Comparison of ENCODE assay signal across 13 cellular contexts in the genomic region with DNA sequence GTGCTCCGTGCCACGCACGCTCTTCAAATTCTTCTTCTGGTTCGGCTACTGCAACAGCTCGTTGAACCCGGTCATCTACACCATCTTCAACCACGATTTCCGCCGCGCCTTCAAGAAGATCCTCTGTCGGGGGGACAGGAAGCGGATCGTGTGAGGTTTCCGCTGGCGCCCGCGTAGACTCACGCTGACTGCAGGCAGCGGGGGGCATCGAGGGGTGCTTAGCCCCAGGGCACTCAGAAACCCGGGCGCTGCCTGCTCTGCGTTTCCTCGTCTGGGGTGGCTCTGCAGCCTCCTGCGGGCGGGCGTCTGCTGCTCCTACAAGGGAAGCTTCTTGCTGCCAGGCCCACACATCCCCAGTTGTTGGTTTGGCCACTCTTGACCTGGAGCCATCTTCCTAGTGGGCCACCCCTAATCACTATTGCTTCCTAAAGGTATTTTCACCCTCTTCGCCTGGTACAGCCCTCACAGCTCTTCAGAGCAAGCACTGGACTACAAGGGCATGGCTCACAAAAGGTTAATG. TPM values are rescaled to one million over a fixed set of nuclear protein-coding genes. Genes with fewer than 3 reads are reported as not detected.
DNase-seq lines count a peak whose midpoint lies in the region; ATAC-seq, FAIRE-seq and TF ChIP-seq lines count a peak whose summit lies in the region.
"Had no signal": no experiment of that assay in that cellular context is flagged by ENCODE, and none has a peak within 500 bp of the region (broad histone marks: within the 10 kb centered on the region; RNA-seq: fewer than 3 reads in every experiment).

No MANE protein-coding gene starts in this region.

- no peak for TF ChIP-seq CTCF in astrocyte (IDR thresholded peaks at IDR 0.05; ENCODE audit: insufficient read depth, low read depth, low read length)
- no peak for TF ChIP-seq CTCF in upper lobe of left lung (IDR thresholded peaks at IDR 0.05)
- TF ChIP-seq CTCF in GM10248 (IDR thresholded peaks at IDR 0.05; ENCODE audit: control extremely low read depth, extremely low read depth, low read depth, missing control alignments): no peak

- H3K27me3 ChIP-seq in astrocyte (ENCODE audit: insufficient read depth, low read length) (peaks cover 50% of the 10 kb centered on the region), subcutaneous abdominal adipose tissue (ENCODE audit: control insufficient read depth in 5 of 5, insufficient read depth in 4 of 5, low read length in 5 of 5) (peaks cover 0 to 14% (median 4%) of the 10 kb centered on the region in 5 donors), upper lobe of left lung (peaks cover 0 to 37% (median 27%) of the 10 kb centered on the region in 4 donors)
- H3K27me3 ChIP-seq in naive thymus-derived CD4-positive, alpha-beta T cell (ENCODE audit: control insufficient read depth in 2 of 2, insufficient read depth in 2 of 2, low read length in 2 of 2): peaks cover 0 to 12% of the 10 kb centered on the region in 2 donors

- H3K36me3 Mint-ChIP-seq in activated naive CD4-positive, alpha-beta T cell treated with anti-CD3 and anti-CD28 coated beads, Interleukin-2, amount 50 U/mL, for 24 hours: no peaks in the 10 kb centered on the region
- H3K36me3 Mint-ChIP-seq in astrocyte (ENCODE audit: low read depth, unreplicated experiment): peaks cover 2% of the 10 kb centered on the region
- H3K36me3 Mint-ChIP-seq in naive thymus-derived CD4-positive, alpha-beta T cell: peaks cover 0 to 7% (median 0%) of the 10 kb centered on the region in 5 donors

- no peaks in the 10 kb centered on the region for H3K79me2 ChIP-seq in astrocyte (ENCODE audit: insufficient read depth, low read length)

- peaks cover 28% of the 10 kb centered on the region for H3K27me3 Mint-ChIP-seq in activated naive CD4-positive, alpha-beta T cell treated with anti-CD3 and anti-CD28 coated beads, Interleukin-2, amount 50 U/mL, for 24 hours
- peaks cover 60% of the 10 kb centered on the region for H3K27me3 Mint-ChIP-seq in astrocyte (ENCODE audit: low read depth, unreplicated experiment)
- H3K27me3 Mint-ChIP-seq in naive thymus-derived CD4-positive, alpha-beta T cell: peaks cover 35 to 59% (median 45%) of the 10 kb centered on the region in 5 donors

- H3K9ac ChIP-seq in astrocyte (ENCODE audit: low read length): no peak overlapping the region
- peak overlapping the region in 2 of 5 donors; percentile 60 to 70 for H3K9ac ChIP-seq in subcutaneous abdominal adipose tissue (ENCODE audit: low read length in 5 of 5)

- no peak for ATAC-seq in naive thymus-derived CD4-positive, alpha-beta T cell
- no peak for ATAC-seq in upper lobe of left lung (ENCODE audit: low FRiP score in 2 of 2)

- H3K4me3 Mint-ChIP-seq in activated naive CD4-positive, alpha-beta T cell treated with anti-CD3 and anti-CD28 coated beads, Interleukin-2, amount 50 U/mL, for 24 hours: peak overlapping the region; percentile 33
- H3K4me3 Mint-ChIP-seq in astrocyte (ENCODE audit: unreplicated experiment): peak overlapping the region; percentile 20
- H3K4me3 Mint-ChIP-seq in naive thymus-derived CD4-positive, alpha-beta T cell: peak overlapping the region; percentile 20 to 84 (median 54)
- H3K4me3 Mint-ChIP-seq: activated CD4-positive, alpha-beta memory T cell treated with anti-CD3 and anti-CD28 coated beads, Interleukin-2, amount 10 ng/mL, durations not matched to agents 7 days and 5 days had no signal

- no peaks in the 10 kb centered on the region for H3K9me3 Mint-ChIP-seq in activated naive CD4-positive, alpha-beta T cell treated with anti-CD3 and anti-CD28 coated beads, Interleukin-2, amount 50 U/mL, for 24 hours
- peaks cover 13% of the 10 kb centered on the region for H3K9me3 Mint-ChIP-seq in astrocyte (ENCODE audit: unreplicated experiment)
- H3K9me3 Mint-ChIP-seq in naive thymus-derived CD4-positive, alpha-beta T cell: peaks cover 0 to 7% (median 0%) of the 10 kb centered on the region in 11 donors
- H3K9me3 Mint-ChIP-seq: activated CD4-positive, alpha-beta memory T cell treated with anti-CD3 and anti-CD28 coated beads, Interleukin-2, amount 10 ng/mL, durations not matched to agents 7 days and 5 days had no signal

- H3K4me1 ChIP-seq in astrocyte (ENCODE audit: insufficient read depth, low read length): peaks cover 16% of the 10 kb centered on the region
- H3K4me1 ChIP-seq in naive thymus-derived CD4-positive, alpha-beta T cell (ENCODE audit: control insufficient read depth in 2 of 2, insufficient read depth in 2 of 2, low read length in 2 of 2): peaks cover 0 to 13% of the 10 kb centered on the region in 2 donors
- H3K4me1 ChIP-seq in subcutaneous abdominal adipose tissue (ENCODE audit: control insufficient read depth in 5 of 5, insufficient read depth in 5 of 5, low read length in 5 of 5): peaks cover 4 to 78% (median 62%) of the 10 kb centered on the region in 5 donors
- H3K4me1 ChIP-seq in upper lobe of left lung: peaks cover 25 to 31% (median 27%) of the 10 kb centered on the region in 4 donors

- no peak overlapping the region for H3K4me2 ChIP-seq in astrocyte (ENCODE audit: low read length)

- TF ChIP-seq EP300 in upper lobe of left lung (IDR thresholded peaks at IDR 0.05): no peak

- WGBS in upper lobe of left lung, 2 donors: 66 to 79% methylated on average over 23 to 28 of the region's 28 CpGs

- intact Hi-C loops in naive thymus-derived CD4-positive, alpha-beta T cell (cut with micrococcal nuclease): loop anchor here (5.0 kb wide), 2 partner anchors 332 to 518 kb away; no protein-coding TSS in a partner anchor
- intact Hi-C loops in posterior cingulate gyrus (cut with DNase I): no loop called here

- H3K27ac ChIP-seq in astrocyte (ENCODE audit: low read depth, low read length) (no peak overlapping the region), subcutaneous abdominal adipose tissue (ENCODE audit: low read depth, low read length) (peak overlapping the region; percentile 71), upper lobe of left lung (no peak overlapping the region)
- H3K27ac ChIP-seq in naive thymus-derived CD4-positive, alpha-beta T cell (ENCODE audit: low read depth, low read length): no peak overlapping the region

- H3K36me3 ChIP-seq in astrocyte (ENCODE audit: insufficient read depth, low read length): no peaks in the 10 kb centered on the region
- H3K36me3 ChIP-seq in naive thymus-derived CD4-positive, alpha-beta T cell (ENCODE audit: control insufficient read depth in 2 of 3, insufficient read depth in 3 of 3, low read length in 3 of 3): no peaks in the 10 kb centered on the region
- H3K36me3 ChIP-seq in subcutaneous abdominal adipose tissue (ENCODE audit: control insufficient read depth in 5 of 5, insufficient read depth in 5 of 5, low read length in 5 of 5): no peaks in the 10 kb centered on the region
- H3K36me3 ChIP-seq in upper lobe of left lung: no peaks in the 10 kb centered on the region

- no peak for TF ChIP-seq POLR2A in upper lobe of left lung (IDR thresholded peaks at IDR 0.05)

- FAIRE-seq in astrocyte (lab: Jason Lieb, UNC): no peak

- POLR2A ChIA-PET in naive thymus-derived CD4-positive, alpha-beta T cell (lab: Charles Lee): no interaction called here
- POLR2A ChIA-PET in GM10248 (lab: Yijun Ruan, JAX): no interaction called here

- H3K4me1 Mint-ChIP-seq in activated naive CD4-positive, alpha-beta T cell treated with anti-CD3 and anti-CD28 coated beads, Interleukin-2, amount 50 U/mL, for 24 hours: peaks cover 12% of the 10 kb centered on the region
- H3K4me1 Mint-ChIP-seq in astrocyte (ENCODE audit: low read depth, unreplicated experiment): peaks cover 2% of the 10 kb centered on the region
- peaks cover 5 to 20% (median 10%) of the 10 kb centered on the region in 7 donors for H3K4me1 Mint-ChIP-seq in naive thymus-derived CD4-positive, alpha-beta T cell

- H3K27ac Mint-ChIP-seq in activated naive CD4-positive, alpha-beta T cell treated with anti-CD3 and anti-CD28 coated beads, Interleukin-2, amount 50 U/mL, for 24 hours: no peak overlapping the region
- H3K27ac Mint-ChIP-seq in astrocyte (ENCODE audit: unreplicated experiment): no peak overlapping the region
- H3K27ac Mint-ChIP-seq in naive thymus-derived CD4-positive, alpha-beta T cell: peak overlapping the region in 1 of 9 donors; percentile 55
- H3K27ac Mint-ChIP-seq: activated CD4-positive, alpha-beta memory T cell treated with anti-CD3 and anti-CD28 coated beads, Interleukin-2, amount 10 ng/mL, durations not matched to agents 7 days and 5 days had no signal

- no peak for DNase-seq in activated naive CD4-positive, alpha-beta T cell (lab: John Stamatoyannopoulos, UW)
- DNase-seq in astrocyte (ENCODE audit: low read depth) (no peak), upper lobe of left lung (no peak), GM10248 (ENCODE audit: extremely low spot score) (no peak), posterior cingulate gyrus (no peak)
- DNase-seq in naive thymus-derived CD4-positive, alpha-beta T cell: no peak
- DNase-seq: activated CD4-positive, alpha-beta memory T cell treated with anti-CD3 and anti-CD28 coated beads, Interleukin-2, amount 10 ng/mL, durations not matched to agents 7 days and 5 days; activated naive CD4-positive, alpha-beta T cell treated with anti-CD3 and anti-CD28 coated beads, Interleukin-2, amount 50 U/mL, for 16 hours; cerebellar nuclear complex; NCI-H2081 had no signal

- CTCF ChIA-PET in naive thymus-derived CD4-positive, alpha-beta T cell (lab: Charles Lee): no interaction called here
- CTCF ChIA-PET in GM10248 (lab: Yijun Ruan, JAX): interaction anchor here (1.0 kb wide), 1 partner anchor 9 kb away, joined by 3 read pairs; no protein-coding TSS in a partner anchor

- peaks cover 7% of the 10 kb centered on the region for H3K9me3 ChIP-seq in astrocyte (ENCODE audit: insufficient read depth, low read depth, low read length)
- H3K9me3 ChIP-seq in naive thymus-derived CD4-positive, alpha-beta T cell (ENCODE audit: control insufficient read depth in 2 of 3, low read length in 3 of 3): no peaks in the 10 kb centered on the region
- no peaks in the 10 kb centered on the region for H3K9me3 ChIP-seq in subcutaneous abdominal adipose tissue (ENCODE audit: control insufficient read depth in 5 of 5, low read length in 5 of 5)
- no peaks in the 10 kb centered on the region for H3K9me3 ChIP-seq in upper lobe of left lung

- H4K20me1 ChIP-seq in astrocyte (ENCODE audit: insufficient read depth, low read length): no peaks in the 10 kb centered on the region

- H2AFZ ChIP-seq in astrocyte (ENCODE audit: low read depth, low read length): no peak overlapping the region

- H3K4me3 ChIP-seq in astrocyte (ENCODE audit: insufficient read depth, low read depth, low read length) (no peak overlapping the region), subcutaneous abdominal adipose tissue (ENCODE audit: low read depth in 1 of 5, low read length in 5 of 5) (peak overlapping the region; percentile 48 to 86 (median 76)), upper lobe of left lung (peak overlapping the region in 1 of 4 donors; percentile 10)
- H3K4me3 ChIP-seq in naive thymus-derived CD4-positive, alpha-beta T cell (ENCODE audit: low read length): no peak overlapping the region

RNA-seq across cellular contexts. Expression of gene ADRA2A, which starts 2.5 kb away (rescaled TPM):
- total RNA-seq in astrocyte (1.2 and 1.5 TPM in 2 replicates), upper lobe of left lung (1 to 10 TPM; 1.5 to 5.6 (median 2.5) TPM)
- total RNA-seq in naive thymus-derived CD4-positive, alpha-beta T cell: under 1 TPM in 1 of 5 experiments, not detected in 4; 0.22 TPM
- polyA plus RNA-seq in naive thymus-derived CD4-positive, alpha-beta T cell: not detected
- total RNA-seq: activated CD4-positive, alpha-beta memory T cell treated with anti-CD3 and anti-CD28 coated beads, Interleukin-2, amount 10 ng/mL, durations not matched to agents 7 days and 5 days; M059J had no signal

Comparison
In these comparisons a context has a peak if more than half of its experiments do, and no peak if none do; other contexts are left out.
1. H3K4me3 ChIP-seq: peak in subcutaneous abdominal adipose tissue (5 of 5); none in astrocyte (single experiment) and naive thymus-derived CD4-positive, alpha-beta T cell (single experiment).
2. Peak in every context shown above with its lines, with median percentiles within 50 percentile points of each other: H3K4me3 Mint-ChIP-seq.